Comparison of ENCODE assay signal across 1 cellular context in the genomic region with DNA sequence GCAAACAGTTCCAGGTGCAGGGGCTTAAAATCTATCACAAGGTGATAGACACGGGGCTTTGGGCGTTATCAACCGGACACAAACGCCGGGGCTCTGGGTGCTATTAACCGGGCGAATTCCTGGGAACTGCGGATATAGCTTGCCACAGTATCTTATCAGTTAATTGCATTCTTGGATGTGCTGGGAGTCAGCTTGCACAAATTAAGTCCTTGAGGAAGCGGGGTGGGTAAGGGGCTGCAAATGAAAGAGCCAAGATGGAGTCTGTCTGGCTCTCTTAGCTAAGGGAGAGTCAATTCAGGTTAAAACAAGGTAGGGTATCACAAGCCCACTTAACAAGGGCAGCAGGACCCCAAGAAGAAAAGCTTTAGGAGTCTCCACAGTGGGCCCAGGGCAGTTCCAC.
TF ChIP-seq lines count a peak whose summit lies in the region.
"Not testable (repeated sequence)": the region's sequence is repeated elsewhere in the genome, so short reads cannot be mapped to it uniquely, and the experiment has no call there.

No MANE protein-coding gene starts in this region.

TF ChIP-seq in K562, 482 proteins besides CTCF, POLR2A, EP300 and RAD21 (continues in another document):
- TF ChIP-seq SRF (CRISPR knock-in tag; IDR thresholded peaks at IDR 0.05) (0 out of 4 replicates have a peak, but pooled peaks of 1 of the 2 experiments have one; percentile 30), DIDO1 (tag; IDR thresholded peaks at IDR 0.05; ENCODE audit: low read depth) (peak; percentile 51; the same call in 1 of the 2 replicates), BACH1 (tag; IDR thresholded peaks at IDR 0.05) (peak; percentile 52; the same call in 1 of the 2 replicates), ZNF175 (CRISPR knock-in tag; IDR thresholded peaks at IDR 0.05; ENCODE audit: low read depth) (peak; percentile 96), SMARCE1 (IDR thresholded peaks at IDR 0.05) (peak; percentile 60), IFI16 (CRISPR knock-in tag; IDR thresholded peaks at IDR 0.05) (peak; percentile 81), ZNF589 (CRISPR knock-in tag; IDR thresholded peaks at IDR 0.05; ENCODE audit: low read depth) (peak; percentile 85), MEF2D (tag; conservative IDR thresholded peaks at IDR 0.05; ENCODE audit: low read depth) (peak; percentile 90), ZBTB17 (CRISPR knock-in tag; IDR thresholded peaks at IDR 0.05) (peak; percentile 49; the same call in 1 of the 2 replicates), ZEB2 (IDR thresholded peaks at IDR 0.05) (0 out of 2 replicates have a peak, but pooled peaks have one; percentile 12), PTTG1 (tag; IDR thresholded peaks at IDR 0.05; ENCODE audit: low read depth) (peak; percentile 93), ZNF644 (tag; IDR thresholded peaks at IDR 0.05; ENCODE audit: low read depth) (0 out of 2 replicates have a peak, but pooled peaks have one; percentile 57), MTA2 (IDR thresholded peaks at IDR 0.05; ENCODE audit: low read depth) (0 out of 2 replicates have a peak, but pooled peaks have one; percentile 38), OTX1 (CRISPR knock-in tag; IDR thresholded peaks at IDR 0.05) (peak; percentile 43; the same call in 1 of the 2 replicates), SMAD4 (CRISPR knock-in tag; conservative IDR thresholded peaks at IDR 0.05) (peak; percentile 98), TRIM24 (IDR thresholded peaks at IDR 0.05) (peak in 1 of 2 experiments; percentile 37; a peak in 2 of 4 replicates), CBFA2T2 (conservative IDR thresholded peaks at IDR 0.05) (peak; percentile 78), ATF1 (tag; IDR thresholded peaks at IDR 0.05) (peak; percentile 45), ZNF584 (CRISPR knock-in tag; IDR thresholded peaks at IDR 0.05; ENCODE audit: low read depth) (peak; percentile 95), ZNF766 (CRISPR knock-in tag; conservative IDR thresholded peaks at IDR 0.05) (peak; percentile 87), ARID1B (IDR thresholded peaks at IDR 0.05) (peak; percentile 88), HIVEP1 (CRISPR knock-in tag; IDR thresholded peaks at IDR 0.05) (peak; percentile 96), HDAC8 (tag; IDR thresholded peaks at IDR 0.05) (peak; percentile 97), RFX7 (CRISPR knock-in tag; IDR thresholded peaks at IDR 0.05) (peak; percentile 43; the same call in 1 of the 2 replicates), ZKSCAN8 (CRISPR knock-in tag; IDR thresholded peaks at IDR 0.05) (peak; percentile 60; the same call in 1 of the 2 replicates), TEAD4 (IDR thresholded peaks at IDR 0.05; ENCODE audit: low read length) (peak; percentile 69)
- TF ChIP-seq, protein P1, sequence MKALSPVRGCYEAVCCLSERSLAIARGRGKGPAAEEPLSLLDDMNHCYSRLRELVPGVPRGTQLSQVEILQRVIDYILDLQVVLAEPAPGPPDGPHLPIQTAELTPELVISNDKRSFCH (CRISPR knock-in tag; IDR thresholded peaks at IDR 0.05) = not testable (repeated sequence)
- TF ChIP-seq, protein P1 (tag; IDR thresholded peaks at IDR 0.05) = peak; percentile 100
- TF ChIP-seq, protein P2, sequence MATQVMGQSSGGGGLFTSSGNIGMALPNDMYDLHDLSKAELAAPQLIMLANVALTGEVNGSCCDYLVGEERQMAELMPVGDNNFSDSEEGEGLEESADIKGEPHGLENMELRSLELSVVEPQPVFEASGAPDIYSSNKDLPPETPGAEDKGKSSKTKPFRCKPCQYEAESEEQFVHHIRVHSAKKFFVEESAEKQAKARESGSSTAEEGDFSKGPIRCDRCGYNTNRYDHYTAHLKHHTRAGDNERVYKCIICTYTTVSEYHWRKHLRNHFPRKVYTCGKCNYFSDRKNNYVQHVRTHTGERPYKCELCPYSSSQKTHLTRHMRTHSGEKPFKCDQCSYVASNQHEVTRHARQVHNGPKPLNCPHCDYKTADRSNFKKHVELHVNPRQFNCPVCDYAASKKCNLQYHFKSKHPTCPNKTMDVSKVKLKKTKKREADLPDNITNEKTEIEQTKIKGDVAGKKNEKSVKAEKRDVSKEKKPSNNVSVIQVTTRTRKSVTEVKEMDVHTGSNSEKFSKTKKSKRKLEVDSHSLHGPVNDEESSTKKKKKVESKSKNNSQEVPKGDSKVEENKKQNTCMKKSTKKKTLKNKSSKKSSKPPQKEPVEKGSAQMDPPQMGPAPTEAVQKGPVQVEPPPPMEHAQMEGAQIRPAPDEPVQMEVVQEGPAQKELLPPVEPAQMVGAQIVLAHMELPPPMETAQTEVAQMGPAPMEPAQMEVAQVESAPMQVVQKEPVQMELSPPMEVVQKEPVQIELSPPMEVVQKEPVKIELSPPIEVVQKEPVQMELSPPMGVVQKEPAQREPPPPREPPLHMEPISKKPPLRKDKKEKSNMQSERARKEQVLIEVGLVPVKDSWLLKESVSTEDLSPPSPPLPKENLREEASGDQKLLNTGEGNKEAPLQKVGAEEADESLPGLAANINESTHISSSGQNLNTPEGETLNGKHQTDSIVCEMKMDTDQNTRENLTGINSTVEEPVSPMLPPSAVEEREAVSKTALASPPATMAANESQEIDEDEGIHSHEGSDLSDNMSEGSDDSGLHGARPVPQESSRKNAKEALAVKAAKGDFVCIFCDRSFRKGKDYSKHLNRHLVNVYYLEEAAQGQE (CRISPR knock-in tag; IDR thresholded peaks at IDR 0.05; ENCODE audit: low read depth) = peak; percentile 51; the same call in 1 of the 2 replicates
- TF ChIP-seq, protein P3, sequence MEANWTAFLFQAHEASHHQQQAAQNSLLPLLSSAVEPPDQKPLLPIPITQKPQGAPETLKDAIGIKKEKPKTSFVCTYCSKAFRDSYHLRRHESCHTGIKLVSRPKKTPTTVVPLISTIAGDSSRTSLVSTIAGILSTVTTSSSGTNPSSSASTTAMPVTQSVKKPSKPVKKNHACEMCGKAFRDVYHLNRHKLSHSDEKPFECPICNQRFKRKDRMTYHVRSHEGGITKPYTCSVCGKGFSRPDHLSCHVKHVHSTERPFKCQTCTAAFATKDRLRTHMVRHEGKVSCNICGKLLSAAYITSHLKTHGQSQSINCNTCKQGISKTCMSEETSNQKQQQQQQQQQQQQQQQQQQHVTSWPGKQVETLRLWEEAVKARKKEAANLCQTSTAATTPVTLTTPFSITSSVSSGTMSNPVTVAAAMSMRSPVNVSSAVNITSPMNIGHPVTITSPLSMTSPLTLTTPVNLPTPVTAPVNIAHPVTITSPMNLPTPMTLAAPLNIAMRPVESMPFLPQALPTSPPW (CRISPR knock-in tag; IDR thresholded peaks at IDR 0.05) = 0 out of 2 replicates have a peak, but pooled peaks have one; percentile 14
- TF ChIP-seq, protein P4, sequence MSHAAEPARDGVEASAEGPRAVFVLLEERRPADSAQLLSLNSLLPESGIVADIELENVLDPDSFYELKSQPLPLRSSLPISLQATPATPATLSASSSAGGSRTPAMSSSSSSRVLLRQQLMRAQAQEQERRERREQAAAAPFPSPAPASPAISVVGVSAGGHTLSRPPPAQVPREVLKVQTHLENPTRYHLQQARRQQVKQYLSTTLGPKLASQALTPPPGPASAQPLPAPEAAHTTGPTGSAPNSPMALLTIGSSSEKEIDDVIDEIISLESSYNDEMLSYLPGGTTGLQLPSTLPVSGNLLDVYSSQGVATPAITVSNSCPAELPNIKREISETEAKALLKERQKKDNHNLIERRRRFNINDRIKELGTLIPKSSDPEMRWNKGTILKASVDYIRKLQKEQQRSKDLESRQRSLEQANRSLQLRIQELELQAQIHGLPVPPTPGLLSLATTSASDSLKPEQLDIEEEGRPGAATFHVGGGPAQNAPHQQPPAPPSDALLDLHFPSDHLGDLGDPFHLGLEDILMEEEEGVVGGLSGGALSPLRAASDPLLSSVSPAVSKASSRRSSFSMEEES (CRISPR knock-in tag; IDR thresholded peaks at IDR 0.05) = peak; percentile 65
- TF ChIP-seq, protein P5, sequence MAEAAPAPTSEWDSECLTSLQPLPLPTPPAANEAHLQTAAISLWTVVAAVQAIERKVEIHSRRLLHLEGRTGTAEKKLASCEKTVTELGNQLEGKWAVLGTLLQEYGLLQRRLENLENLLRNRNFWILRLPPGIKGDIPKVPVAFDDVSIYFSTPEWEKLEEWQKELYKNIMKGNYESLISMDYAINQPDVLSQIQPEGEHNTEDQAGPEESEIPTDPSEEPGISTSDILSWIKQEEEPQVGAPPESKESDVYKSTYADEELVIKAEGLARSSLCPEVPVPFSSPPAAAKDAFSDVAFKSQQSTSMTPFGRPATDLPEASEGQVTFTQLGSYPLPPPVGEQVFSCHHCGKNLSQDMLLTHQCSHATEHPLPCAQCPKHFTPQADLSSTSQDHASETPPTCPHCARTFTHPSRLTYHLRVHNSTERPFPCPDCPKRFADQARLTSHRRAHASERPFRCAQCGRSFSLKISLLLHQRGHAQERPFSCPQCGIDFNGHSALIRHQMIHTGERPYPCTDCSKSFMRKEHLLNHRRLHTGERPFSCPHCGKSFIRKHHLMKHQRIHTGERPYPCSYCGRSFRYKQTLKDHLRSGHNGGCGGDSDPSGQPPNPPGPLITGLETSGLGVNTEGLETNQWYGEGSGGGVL (CRISPR knock-in tag; IDR thresholded peaks at IDR 0.05) = 0 out of 2 replicates have a peak, but pooled peaks have one; percentile 41
- TF ChIP-seq, protein P6, sequence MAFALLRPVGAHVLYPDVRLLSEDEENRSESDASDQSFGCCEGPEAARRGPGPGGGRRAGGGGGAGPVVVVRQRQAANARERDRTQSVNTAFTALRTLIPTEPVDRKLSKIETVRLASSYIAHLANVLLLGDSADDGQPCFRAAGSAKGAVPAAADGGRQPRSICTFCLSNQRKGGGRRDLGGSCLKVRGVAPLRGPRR (CRISPR knock-in tag; IDR thresholded peaks at IDR 0.05) = peak; percentile 81; the same call in 1 of the 2 replicates
- not testable (repeated sequence) for TF ChIP-seq ATF1 (CRISPR knock-in tag; IDR thresholded peaks at IDR 0.05); TEAD4 (CRISPR knock-in tag; IDR thresholded peaks at IDR 0.05; ENCODE audit: borderline replicate concordance)
- TF ChIP-seq, protein P7, sequence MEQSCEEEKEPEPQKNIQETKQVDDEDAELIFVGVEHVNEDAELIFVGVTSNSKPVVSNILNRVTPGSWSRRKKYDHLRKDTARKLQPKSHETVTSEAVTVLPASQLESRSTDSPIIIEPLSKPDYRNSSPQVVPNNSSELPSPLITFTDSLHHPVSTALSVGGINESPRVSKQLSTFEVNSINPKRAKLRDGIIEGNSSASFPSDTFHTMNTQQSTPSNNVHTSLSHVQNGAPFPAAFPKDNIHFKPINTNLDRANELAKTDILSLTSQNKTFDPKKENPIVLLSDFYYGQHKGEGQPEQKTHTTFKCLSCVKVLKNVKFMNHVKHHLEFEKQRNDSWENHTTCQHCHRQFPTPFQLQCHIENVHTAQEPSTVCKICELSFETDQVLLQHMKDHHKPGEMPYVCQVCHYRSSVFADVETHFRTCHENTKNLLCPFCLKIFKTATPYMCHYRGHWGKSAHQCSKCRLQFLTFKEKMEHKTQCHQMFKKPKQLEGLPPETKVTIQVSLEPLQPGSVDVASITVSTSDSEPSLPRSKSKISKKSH (CRISPR knock-in tag; IDR thresholded peaks at IDR 0.05) = peak; percentile 51; the same call in 1 of the 2 replicates
- TF ChIP-seq, protein P8, sequence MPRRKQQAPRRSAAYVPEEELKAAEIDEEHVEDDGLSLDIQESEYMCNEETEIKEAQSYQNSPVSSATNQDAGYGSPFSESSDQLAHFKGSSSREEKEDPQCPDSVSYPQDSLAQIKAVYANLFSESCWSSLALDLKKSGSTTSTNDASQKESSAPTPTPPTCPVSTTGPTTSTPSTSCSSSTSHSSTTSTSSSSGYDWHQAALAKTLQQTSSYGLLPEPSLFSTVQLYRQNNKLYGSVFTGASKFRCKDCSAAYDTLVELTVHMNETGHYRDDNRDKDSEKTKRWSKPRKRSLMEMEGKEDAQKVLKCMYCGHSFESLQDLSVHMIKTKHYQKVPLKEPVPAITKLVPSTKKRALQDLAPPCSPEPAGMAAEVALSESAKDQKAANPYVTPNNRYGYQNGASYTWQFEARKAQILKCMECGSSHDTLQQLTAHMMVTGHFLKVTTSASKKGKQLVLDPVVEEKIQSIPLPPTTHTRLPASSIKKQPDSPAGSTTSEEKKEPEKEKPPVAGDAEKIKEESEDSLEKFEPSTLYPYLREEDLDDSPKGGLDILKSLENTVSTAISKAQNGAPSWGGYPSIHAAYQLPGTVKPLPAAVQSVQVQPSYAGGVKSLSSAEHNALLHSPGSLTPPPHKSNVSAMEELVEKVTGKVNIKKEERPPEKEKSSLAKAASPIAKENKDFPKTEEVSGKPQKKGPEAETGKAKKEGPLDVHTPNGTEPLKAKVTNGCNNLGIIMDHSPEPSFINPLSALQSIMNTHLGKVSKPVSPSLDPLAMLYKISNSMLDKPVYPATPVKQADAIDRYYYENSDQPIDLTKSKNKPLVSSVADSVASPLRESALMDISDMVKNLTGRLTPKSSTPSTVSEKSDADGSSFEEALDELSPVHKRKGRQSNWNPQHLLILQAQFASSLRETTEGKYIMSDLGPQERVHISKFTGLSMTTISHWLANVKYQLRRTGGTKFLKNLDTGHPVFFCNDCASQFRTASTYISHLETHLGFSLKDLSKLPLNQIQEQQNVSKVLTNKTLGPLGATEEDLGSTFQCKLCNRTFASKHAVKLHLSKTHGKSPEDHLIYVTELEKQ (CRISPR knock-in tag; IDR thresholded peaks at IDR 0.05) = peak; percentile 95
- TF ChIP-seq, protein P9, sequence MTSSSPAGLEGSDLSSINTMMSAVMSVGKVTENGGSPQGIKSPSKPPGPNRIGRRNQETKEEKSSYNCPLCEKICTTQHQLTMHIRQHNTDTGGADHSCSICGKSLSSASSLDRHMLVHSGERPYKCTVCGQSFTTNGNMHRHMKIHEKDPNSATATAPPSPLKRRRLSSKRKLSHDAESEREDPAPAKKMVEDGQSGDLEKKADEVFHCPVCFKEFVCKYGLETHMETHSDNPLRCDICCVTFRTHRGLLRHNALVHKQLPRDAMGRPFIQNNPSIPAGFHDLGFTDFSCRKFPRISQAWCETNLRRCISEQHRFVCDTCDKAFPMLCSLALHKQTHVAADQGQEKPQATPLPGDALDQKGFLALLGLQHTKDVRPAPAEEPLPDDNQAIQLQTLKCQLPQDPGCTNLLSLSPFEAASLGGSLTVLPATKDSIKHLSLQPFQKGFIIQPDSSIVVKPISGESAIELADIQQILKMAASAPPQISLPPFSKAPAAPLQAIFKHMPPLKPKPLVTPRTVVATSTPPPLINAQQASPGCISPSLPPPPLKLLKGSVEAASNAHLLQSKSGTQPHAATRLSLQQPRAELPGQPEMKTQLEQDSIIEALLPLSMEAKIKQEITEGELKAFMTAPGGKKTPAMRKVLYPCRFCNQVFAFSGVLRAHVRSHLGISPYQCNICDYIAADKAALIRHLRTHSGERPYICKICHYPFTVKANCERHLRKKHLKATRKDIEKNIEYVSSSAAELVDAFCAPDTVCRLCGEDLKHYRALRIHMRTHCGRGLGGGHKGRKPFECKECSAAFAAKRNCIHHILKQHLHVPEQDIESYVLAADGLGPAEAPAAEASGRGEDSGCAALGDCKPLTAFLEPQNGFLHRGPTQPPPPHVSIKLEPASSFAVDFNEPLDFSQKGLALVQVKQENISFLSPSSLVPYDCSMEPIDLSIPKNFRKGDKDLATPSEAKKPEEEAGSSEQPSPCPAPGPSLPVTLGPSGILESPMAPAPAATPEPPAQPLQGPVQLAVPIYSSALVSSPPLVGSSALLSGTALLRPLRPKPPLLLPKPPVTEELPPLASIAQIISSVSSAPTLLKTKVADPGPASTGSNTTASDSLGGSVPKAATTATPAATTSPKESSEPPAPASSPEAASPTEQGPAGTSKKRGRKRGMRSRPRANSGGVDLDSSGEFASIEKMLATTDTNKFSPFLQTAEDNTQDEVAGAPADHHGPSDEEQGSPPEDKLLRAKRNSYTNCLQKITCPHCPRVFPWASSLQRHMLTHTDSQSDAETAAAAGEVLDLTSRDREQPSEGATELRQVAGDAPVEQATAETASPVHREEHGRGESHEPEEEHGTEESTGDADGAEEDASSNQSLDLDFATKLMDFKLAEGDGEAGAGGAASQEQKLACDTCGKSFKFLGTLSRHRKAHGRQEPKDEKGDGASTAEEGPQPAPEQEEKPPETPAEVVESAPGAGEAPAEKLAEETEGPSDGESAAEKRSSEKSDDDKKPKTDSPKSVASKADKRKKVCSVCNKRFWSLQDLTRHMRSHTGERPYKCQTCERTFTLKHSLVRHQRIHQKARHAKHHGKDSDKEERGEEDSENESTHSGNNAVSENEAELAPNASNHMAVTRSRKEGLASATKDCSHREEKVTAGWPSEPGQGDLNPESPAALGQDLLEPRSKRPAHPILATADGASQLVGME (CRISPR knock-in tag; IDR thresholded peaks at IDR 0.05) = peak; percentile 98
